9 cellular contexts compared by ENCODE assay signal in genomic region chr16:53465606-53466290, GRCh38. TPM values are rescaled to one million over a fixed set of nuclear protein-coding genes. Genes with fewer than 3 reads are reported as not detected.
DNase-seq lines count a peak whose midpoint lies in the region; ATAC-seq, FAIRE-seq and TF ChIP-seq lines count a peak whose summit lies in the region.
"Had no signal": no experiment of that assay in that cellular context is flagged by ENCODE, and none has a peak within 500 bp of the region (broad histone marks: within the 10 kb centered on the region; RNA-seq: fewer than 3 reads in every experiment).

No MANE protein-coding gene starts in this region.

- H3K9me3 Mint-ChIP-seq in T-cell, result no peaks in the 10 kb centered on the region
- H3K9me3 Mint-ChIP-seq: nephron had no signal

- 64% methylated on average over 6 of the region's 6 CpGs for WGBS in A549 (ENCODE audit: missing lambda C conversion rate)

- H3K27me3 Mint-ChIP-seq in T-cell, result no peaks in the 10 kb centered on the region

- DNase-seq in A549 (ENCODE audit: low read depth in 1 of 2, low spot score in 1 of 2) (peak in 1 of 2 experiments; percentile 44), GM03348 (ENCODE audit: low spot score) (peak; percentile 29), T-cell (no peak), fibroblast of gingiva (ENCODE audit: low read depth) (peak; percentile 10)
- DNase-seq in activated CD4-positive, alpha-beta T cell treated with anti-CD3 and anti-CD28 coated beads for 1 hour, result no peak
- DNase-seq in stimulated activated CD8-positive, alpha-beta memory T cell treated with anti-CD3 and anti-CD28 coated beads, Interleukin-4, amount 100 ng/mL, for 48 hours, result no peak

- POLR2A ChIA-PET in A549 (lab: Yijun Ruan, JAX), result no interaction called here
- POLR2A ChIA-PET in T-cell (lab: Charles Lee), result no interaction called here

- peaks cover 55% of the 10 kb centered on the region for H3K36me3 Mint-ChIP-seq in T-cell

- H3K9me3 ChIP-seq in A549, result no peaks in the 10 kb centered on the region

- FAIRE-seq in A549 (lab: Jason Lieb, UNC), result no peak

- H3K27ac ChIP-seq in A549, result 0 out of 6 replicates have a peak overlapping the region, but pooled peaks of 1 of the 2 experiments have one; percentile 34

- H3K4me3 ChIP-seq in A549, result no peak overlapping the region

- TF ChIP-seq EP300 in A549 (IDR thresholded peaks at IDR 0.05), result no peak

- peaks cover 56 to 58% (median 57%) of the 10 kb centered on the region in 3 donors for H3K4me1 Mint-ChIP-seq in T-cell
- H3K4me1 Mint-ChIP-seq: nephron had no signal

- no peak for TF ChIP-seq RAD21 in A549 (conservative IDR thresholded peaks at IDR 0.05 in 1 of 2, IDR thresholded peaks at IDR 0.05 in 1 of 2)

- no peak for TF ChIP-seq CTCF in A549 (IDR thresholded peaks at IDR 0.05)

- TF ChIP-seq POLR2A in A549 (IDR thresholded peaks at IDR 0.05; ENCODE audit: low read length), result no peak

- peak in 1 of 2 experiments; percentile 42; a peak in 1 of 6 replicates for ATAC-seq in A549
- peak in 1 of 4 experiments; percentile 36 for ATAC-seq in T-cell (replicated peaks in 1 of 4)
- ATAC-seq in esophagus mucosa, result no peak
- no peak for ATAC-seq in GM21423 (IDR thresholded peaks at IDR 0.05; ENCODE audit: unreplicated experiment)

- H3K4me2 ChIP-seq in A549, result 0 out of 3 replicates have a peak overlapping the region, but pooled peaks have one; percentile 22

- peak overlapping the region in 1 of 3 donors; percentile 44 for H3K4me3 Mint-ChIP-seq in T-cell
- H3K4me3 Mint-ChIP-seq: nephron had no signal

- peak overlapping the region; percentile 86 to 87 for H3K27ac Mint-ChIP-seq in T-cell
- H3K27ac Mint-ChIP-seq: nephron had no signal

- CTCF ChIA-PET in A549 (lab: Yijun Ruan, JAX) (no interaction called here), T-cell (lab: Charles Lee) (no interaction called here)

- peaks cover 8% of the 10 kb centered on the region for H3K4me1 ChIP-seq in A549

TF ChIP-seq in A549, 52 proteins besides CTCF, POLR2A, EP300 and RAD21:
- no peak for TF ChIP-seq CEBPB (IDR thresholded peaks at IDR 0.05)
- TF ChIP-seq MAX (IDR thresholded peaks at IDR 0.05), result no peak
- no peak for TF ChIP-seq FOSL2 (IDR thresholded peaks at IDR 0.05)
- no peak for TF ChIP-seq FOSL2 (CRISPR knock-in tag; IDR thresholded peaks at IDR 0.05)
- no peak for TF ChIP-seq RFX5 (IDR thresholded peaks at IDR 0.05)

RNA-seq across cellular contexts. Expression of gene RBL2, which starts 31.5 kb away (rescaled TPM):
- polyA plus RNA-seq in A549 (2011; rRNA removed) (44.3 and 45.0 TPM in 2 replicates), A549 (2017; fragmentation: RNase III; extraction: RNeasy Plus Mini Kit Qiagen cat#74134 plus additional on column Dnase treatment) (15.3 to 18.0 TPM (median 17.2 TPM) in 3 replicates)
- 11.8 and 14.9 TPM in 2 replicates for polyA plus RNA-seq in A549 (2012; cell fraction: cytosol; rRNA removed)
- polyA plus RNA-seq in A549 (2012; cell fraction: nucleus; rRNA removed), result 13.8 and 14.7 TPM in 2 replicates
- 54.9 and 66.5 TPM in 2 replicates for polyA minus RNA-seq in A549 (2011; rRNA and poly(A)+ RNA removed)
- total RNA-seq in T-cell (100 to 1,000 TPM; 193 to 366 (median 261) TPM), esophagus mucosa (25.3 TPM)

RNA-seq across cellular contexts. Expression of gene AKTIP, which starts 37.3 kb away (rescaled TPM):
- 48.4 and 58.4 TPM in 2 replicates for polyA plus RNA-seq in A549 (2011; rRNA removed)
- polyA plus RNA-seq in A549 (2012; cell fraction: cytosol; rRNA removed), result 13.8 and 16.2 TPM in 2 replicates
- 10.1 and 13.8 TPM in 2 replicates for polyA plus RNA-seq in A549 (2012; cell fraction: nucleus; rRNA removed)
- 20.8 to 21.3 TPM (median 21.0 TPM) in 3 replicates for polyA plus RNA-seq in A549 (2017; fragmentation: RNase III; extraction: RNeasy Plus Mini Kit Qiagen cat#74134 plus additional on column Dnase treatment)
- polyA minus RNA-seq in A549 (2011; rRNA and poly(A)+ RNA removed), result 23.3 and 34.3 TPM in 2 replicates
- 10 to 100 TPM; 56.3 to 96.8 (median 70.6) TPM for total RNA-seq in T-cell
- 34.6 TPM for total RNA-seq in esophagus mucosa

Comparison
In these comparisons a context has a peak if more than half of its experiments do, and no peak if none do; other contexts are left out.
1. DNase-seq: peak in GM03348 (single experiment) and fibroblast of gingiva (single experiment); none in T-cell (0 of 34), activated CD4-positive, alpha-beta T cell treated with anti-CD3 and anti-CD28 coated beads for 1 hour (single experiment) and stimulated activated CD8-positive, alpha-beta memory T cell treated with anti-CD3 and anti-CD28 coated beads, Interleukin-4, amount 100 ng/mL, for 48 hours (single experiment).